Comparison of ENCODE assay signal across 12 cellular contexts in genomic region chr20:25750220-25750764, GRCh38. TPM values are rescaled to one million over a fixed set of nuclear protein-coding genes. Genes with fewer than 3 reads are reported as not detected.
DNase-seq lines count a peak whose midpoint lies in the region; ATAC-seq, FAIRE-seq and TF ChIP-seq lines count a peak whose summit lies in the region.
"Had no signal": no experiment of that assay in that cellular context is flagged by ENCODE, and none has a peak within 500 bp of the region (broad histone marks: within the 10 kb centered on the region; RNA-seq: fewer than 3 reads in every experiment).

No MANE protein-coding gene starts in this region.

- no peaks in the 10 kb centered on the region for H3K36me3 ChIP-seq in K562 (ENCODE audit: control insufficient read depth, insufficient read depth, low read length)
- no peaks in the 10 kb centered on the region for H3K36me3 ChIP-seq in uterus
- H3K36me3 ChIP-seq: cardiac muscle cell had no signal

- CTCF ChIA-PET in K562 (lab: Yijun Ruan, JAX; ENCODE audit: low intra/inter-chr PET ratio): no interaction called here

- no peaks in the 10 kb centered on the region for H3K9me1 ChIP-seq in K562 (ENCODE audit: control insufficient read depth, insufficient read depth, low read length)

- 24% methylated on average over 6 of the region's 9 CpGs for WGBS in K562 (ENCODE audit: insufficient coverage, low coverage, missing lambda C conversion rate)

- no peak overlapping the region for H3K4me3 ChIP-seq in K562
- H3K4me3 ChIP-seq in uterus: peak overlapping the region; percentile 32 to 39
- H3K4me3 ChIP-seq: cardiac muscle cell had no signal

- DNase-seq in Right ventricle myocardium superior (no peak), Right ventricle myocardium inferior (ENCODE audit: missing footprints) (no peak), K562 (ENCODE audit: extremely low read depth in 1 of 4, low spot score in 3 of 4) (no peak), memory B cell (ENCODE audit: low spot score in 2 of 2) (no peak), uterus (no peak), glutamatergic neuron (no peak), A172 (ENCODE audit: low spot score) (no peak), NCI-H2029 treated with DMSO at 0.1 percent for 48 hours (lab: John Stamatoyannopoulos, UW) (no peak)
- DNase-seq: DMS79 treated with DMSO at 0.1 percent for 48 hours, KG1 had no signal

- H3K27ac Mint-ChIP-seq in memory B cell (peak overlapping the region; percentile 88), glutamatergic neuron (ENCODE audit: unreplicated experiment) (no peak overlapping the region)
- H3K27ac Mint-ChIP-seq: mesothelial cell of epicardium had no signal

- H3K27ac ChIP-seq in K562 (ENCODE audit: extremely low read depth, low read depth, low read length): no peak overlapping the region
- peak overlapping the region; percentile 54 to 61 for H3K27ac ChIP-seq in uterus
- H3K27ac ChIP-seq: cardiac muscle cell had no signal

- no peaks in the 10 kb centered on the region for H3K79me2 ChIP-seq in K562 (ENCODE audit: control insufficient read depth, insufficient read depth, low read length)

- POLR2A ChIA-PET in K562 (lab: Yijun Ruan, JAX): no interaction called here

- TF ChIP-seq CTCF in K562 (IDR thresholded peaks at IDR 0.05 in 2 of 3, conservative IDR thresholded peaks at IDR 0.05 in 1 of 3; ENCODE audit: insufficient read depth in 2 of 3, low read depth in 1 of 3, low read length in 3 of 3) (no peak), uterus (IDR thresholded peaks at IDR 0.05) (no peak), glutamatergic neuron (IDR thresholded peaks at IDR 0.05; ENCODE audit: partially characterized antibody, unreplicated experiment) (no peak)

- no peak for TF ChIP-seq RAD21 in K562 (CRISPR knock-in tag; conservative IDR thresholded peaks at IDR 0.05 in 1 of 2, IDR thresholded peaks at IDR 0.05 in 1 of 2)

- H3K27me3 Mint-ChIP-seq in memory B cell (no peaks in the 10 kb centered on the region), glutamatergic neuron (ENCODE audit: unreplicated experiment) (no peaks in the 10 kb centered on the region)

- no peaks in the 10 kb centered on the region for H3K9me3 Mint-ChIP-seq in memory B cell
- no peaks in the 10 kb centered on the region for H3K9me3 Mint-ChIP-seq in glutamatergic neuron (ENCODE audit: unreplicated experiment)
- H3K9me3 Mint-ChIP-seq: mesothelial cell of epicardium had no signal

- H3K27me3 ChIP-seq in K562 (ENCODE audit: control insufficient read depth in 2 of 2, insufficient read depth in 2 of 2, low read length in 2 of 2): no peaks in the 10 kb centered on the region
- H3K27me3 ChIP-seq in uterus: no peaks in the 10 kb centered on the region
- H3K27me3 ChIP-seq: cardiac muscle cell had no signal

- no peak for TF ChIP-seq EP300 in K562 (IDR thresholded peaks at IDR 0.05; ENCODE audit: low read length)

- H3K4me1 ChIP-seq in K562 (replicated peaks in 1 of 2; ENCODE audit: control insufficient read depth in 2 of 2, insufficient read depth in 2 of 2, low read length in 2 of 2): peaks cover 0 to 5% of the 10 kb centered on the region in 2 experiments; a peak in 3 of 5 replicates
- H3K4me1 ChIP-seq in uterus: no peaks in the 10 kb centered on the region

- TF ChIP-seq POLR2A in K562 (conservative IDR thresholded peaks at IDR 0.05) (no peak), uterus (IDR thresholded peaks at IDR 0.05) (no peak)

- H3K36me3 Mint-ChIP-seq in memory B cell (peaks cover under 1% of the 10 kb centered on the region), glutamatergic neuron (ENCODE audit: unreplicated experiment) (no peaks in the 10 kb centered on the region)
- H3K36me3 Mint-ChIP-seq: mesothelial cell of epicardium had no signal

- peaks cover 12% of the 10 kb centered on the region for H3K4me1 Mint-ChIP-seq in memory B cell
- no peaks in the 10 kb centered on the region for H3K4me1 Mint-ChIP-seq in glutamatergic neuron (ENCODE audit: low read depth, unreplicated experiment)
- H3K4me1 Mint-ChIP-seq: mesothelial cell of epicardium had no signal

- in situ Hi-C loops in K562 (cut with MboI): no loop called here

- no TSS peak for BruUV-seq in K562 (replicated peaks; lab: Mats Ljungman, UMichigan)

- H3K9me3 ChIP-seq in K562 (replicated peaks; ENCODE audit: control insufficient read depth, insufficient read depth, low read depth, low read length) (no peaks in the 10 kb centered on the region), uterus (no peaks in the 10 kb centered on the region)

- no peak for FAIRE-seq in K562 (lab: Jason Lieb, UNC)

- no peaks in the 10 kb centered on the region for H4K20me1 ChIP-seq in K562 (replicated peaks; ENCODE audit: control insufficient read depth, insufficient read depth, low read length)

- intact Hi-C loops in Right ventricle myocardium superior (cut with DNase I): no loop called here
- intact Hi-C loops in Right ventricle myocardium inferior (cut with DNase I): loop anchor here (5.0 kb wide), 2 partner anchors 53 to 117 kb away; partner anchors contain the start of gene ZNF337
- intact Hi-C loops in K562 (cut with micrococcal nuclease): no loop called here
- intact Hi-C loops in uterus (cut with DNase I; ENCODE audit: low total_unique reads): no loop called here

- H2AFZ ChIP-seq in K562 (ENCODE audit: low read depth, low read length): peak overlapping the region; percentile 66

- H3K4me2 ChIP-seq in K562 (ENCODE audit: insufficient read depth, low read length): peak overlapping the region; percentile 59

- peak overlapping the region; percentile 83 for H3K4me3 Mint-ChIP-seq in memory B cell
- H3K4me3 Mint-ChIP-seq in glutamatergic neuron (ENCODE audit: unreplicated experiment): no peak overlapping the region
- H3K4me3 Mint-ChIP-seq: mesothelial cell of epicardium had no signal

- no peak overlapping the region for H3K9ac ChIP-seq in K562 (ENCODE audit: insufficient read depth in 1 of 2, low read depth in 2 of 2, low read length in 2 of 2)

- ATAC-seq in Right ventricle myocardium superior (ENCODE audit: poor library complexity) (peak; percentile 22), Right ventricle myocardium inferior (no peak), K562 (peak; percentile 21), memory B cell (ENCODE audit: low read depth) (no peak)

TF ChIP-seq in K562, 482 proteins besides CTCF, POLR2A, EP300 and RAD21:
- TF ChIP-seq CHD4 (IDR thresholded peaks at IDR 0.05; ENCODE audit: insufficient read depth, insufficient replicate concordance, low read depth, low read length, poor library complexity, severe bottlenecking) (no peak), TBP (optimal IDR thresholded peaks at IDR 0.05; ENCODE audit: low read depth, low read length) (no peak), TFAP4 (CRISPR knock-in tag; IDR thresholded peaks at IDR 0.05; ENCODE audit: borderline replicate concordance) (no peak), RBM14 (IDR thresholded peaks at IDR 0.05; ENCODE audit: borderline replicate concordance, insufficient read depth, low read depth, low read length) (no peak), NR1H2 (CRISPR knock-in tag; IDR thresholded peaks at IDR 0.05) (no peak), CBX3 (IDR thresholded peaks at IDR 0.05; ENCODE audit: borderline replicate concordance in 1 of 2, low read length in 2 of 2) (no peak), MCM5 (IDR thresholded peaks at IDR 0.05; ENCODE audit: low read depth) (no peak), SMAD3 (CRISPR knock-in tag; conservative IDR thresholded peaks at IDR 0.05) (no peak)
- TF ChIP-seq, protein P1, sequence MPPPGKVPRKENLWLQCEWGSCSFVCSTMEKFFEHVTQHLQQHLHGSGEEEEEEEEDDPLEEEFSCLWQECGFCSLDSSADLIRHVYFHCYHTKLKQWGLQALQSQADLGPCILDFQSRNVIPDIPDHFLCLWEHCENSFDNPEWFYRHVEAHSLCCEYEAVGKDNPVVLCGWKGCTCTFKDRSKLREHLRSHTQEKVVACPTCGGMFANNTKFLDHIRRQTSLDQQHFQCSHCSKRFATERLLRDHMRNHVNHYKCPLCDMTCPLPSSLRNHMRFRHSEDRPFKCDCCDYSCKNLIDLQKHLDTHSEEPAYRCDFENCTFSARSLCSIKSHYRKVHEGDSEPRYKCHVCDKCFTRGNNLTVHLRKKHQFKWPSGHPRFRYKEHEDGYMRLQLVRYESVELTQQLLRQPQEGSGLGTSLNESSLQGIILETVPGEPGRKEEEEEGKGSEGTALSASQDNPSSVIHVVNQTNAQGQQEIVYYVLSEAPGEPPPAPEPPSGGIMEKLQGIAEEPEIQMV (tag; conservative IDR thresholded peaks at IDR 0.05; ENCODE audit: low read depth): peak; percentile 90

RNA-seq across cellular contexts. Expression of gene ZNF337, which starts 53.6 kb away (rescaled TPM):
- total RNA-seq in Right ventricle myocardium superior: 6.7 TPM
- total RNA-seq in Right ventricle myocardium inferior: 7.0 TPM
- 8.9 and 14.7 TPM in 2 replicates for total RNA-seq in K562 (2011; cell fraction: chromatin; rRNA removed; ENCODE audit: low replicate concordance)
- 6.5 and 8.6 TPM in 2 replicates for total RNA-seq in K562 (2011; cell fraction: nucleolus; rRNA removed)
- total RNA-seq in K562 (2011; cell fraction: nucleoplasm; rRNA removed): 9.2 and 11.8 TPM in 2 replicates
- total RNA-seq in K562 (2014; rRNA removed): 2.6 and 3.0 TPM in 2 replicates
- 4.4 and 4.7 TPM in 2 replicates for total RNA-seq in K562 (2014; rRNA removed; fragmentation: Illumina TruSeq; extraction: Trizol)
- total RNA-seq in K562 (2015; rRNA removed; fragmentation: Illumina TruSeq; extraction: Trizol): 4.0 and 5.6 TPM in 2 replicates
- 2.8 and 3.5 TPM in 2 replicates for total RNA-seq in K562 (2021)
- polyA plus RNA-seq in K562 (2011; rRNA removed): 4.6 and 4.8 TPM in 2 replicates
- polyA plus RNA-seq in K562 (2011; cell fraction: cytosol; rRNA removed): 1.6 and 2.5 TPM in 2 replicates
- 13.1 and 13.8 TPM in 2 replicates for polyA plus RNA-seq in K562 (2011; cell fraction: nucleus; rRNA removed)
- polyA plus RNA-seq in K562 (2012): 2.3 TPM in 2 replicates
- 3.4 and 4.1 TPM in 2 replicates for polyA plus RNA-seq in K562 (2014; fragmentation: Illumina TruSeq; extraction: Trizol)
- 1 to 10 TPM in 1 of 2 experiments, under 1 TPM in 1; 0.25 to 2.3 TPM for polyA plus RNA-seq in K562 (2014; fragmentation: Nextera tagmentation; extraction: Ambion mirVana)
- 2.6 and 3.4 TPM in 2 replicates for polyA plus RNA-seq in K562 (2014; rRNA removed)
- polyA minus RNA-seq in K562 (2011; rRNA and poly(A)+ RNA removed): 7.9 and 8.9 TPM in 2 replicates
- polyA minus RNA-seq in K562 (2011; cell fraction: cytosol; rRNA and poly(A)+ RNA removed): 1.3 and 2.3 TPM in 2 replicates
- 4.8 and 8.6 TPM in 2 replicates for polyA minus RNA-seq in K562 (2011; cell fraction: nucleus; rRNA and poly(A)+ RNA removed)
- total RNA-seq in uterus: 10 to 100 TPM in 2 of 4 donors, 1 to 10 TPM in 2; 2.6 to 32.4 (median 19.0) TPM
- total RNA-seq in glutamatergic neuron (ENCODE audit: unreplicated experiment): 24.5 TPM
- total RNA-seq in A172 (2014; rRNA removed; shearing (Covaris generic)): 13.4 and 14.3 TPM in 2 replicates

Comparison
In these comparisons a context has a peak if more than half of its experiments do, and no peak if none do; other contexts are left out.
1. ATAC-seq: peak in Right ventricle myocardium superior (single experiment) and K562 (single experiment); none in Right ventricle myocardium inferior (single experiment) and memory B cell (single experiment).